ENCODE assay signal across 23 cellular contexts in the genomic region with DNA sequence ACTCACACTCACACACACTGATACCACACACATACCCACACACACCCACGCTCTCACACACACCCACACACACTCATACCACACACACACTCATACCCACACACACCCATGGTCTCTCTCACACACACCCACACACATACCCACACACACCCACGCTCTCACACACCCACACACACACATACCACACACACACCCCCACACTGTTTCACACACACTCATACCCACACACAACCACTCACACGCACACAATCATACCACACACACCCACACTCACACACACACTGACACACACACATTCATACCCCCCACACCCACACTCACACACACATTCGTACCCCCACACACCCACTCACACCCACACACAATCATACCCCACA.
"Had no signal": no experiment of that assay in that cellular context is flagged by ENCODE, and none has a peak within 500 bp of the region (broad histone marks: within the 10 kb centered on the region; RNA-seq: fewer than 3 reads in every experiment).

No MANE protein-coding gene starts in this region.

- H3K4me3 Mint-ChIP-seq: activated B cell treated with CpG ODN at 0.5 μM for 24 hours; activated CD4-positive, alpha-beta T cell treated with anti-CD3 and anti-CD28 coated beads for 36 hours; activated CD8-positive, alpha-beta memory T cell treated with anti-CD3 and anti-CD28 coated beads, Interleukin-2, amount 10 ng/mL, durations not matched to agents 7 days and 5 days; activated CD8-positive, alpha-beta T cell treated with anti-CD3 and anti-CD28 coated beads, Interleukin-2, amount 10 ng/mL, durations not matched to agents 7 days and 5 days; activated naive CD4-positive, alpha-beta T cell treated with anti-CD3 and anti-CD28 coated beads, Interleukin-2, amount 50 U/mL, for 24 hours; activated naive CD8-positive, alpha-beta T cell treated with anti-CD3 and anti-CD28 coated beads, Interleukin-2, amount 50 U/mL, for 24 hours; mesothelial cell of epicardium; naive thymus-derived CD8-positive, alpha-beta T cell; neural crest cell; stimulated activated memory B cell treated with anti-CD40 and anti-IgM and Interleukin-4, amounts not matched to agents 10 μg/mL and 1 μg/mL and 100 μg/mL, for 72 hours; T-cell had no signal

- H3K9me3 ChIP-seq: esophagus squamous epithelium, transverse colon had no signal

- H3K9me3 Mint-ChIP-seq: activated naive CD4-positive, alpha-beta T cell treated with anti-CD3 and anti-CD28 coated beads, Interleukin-2, amount 50 U/mL, for 24 hours; activated naive CD8-positive, alpha-beta T cell treated with anti-CD3 and anti-CD28 coated beads, Interleukin-2, amount 50 U/mL, for 24 hours; mesothelial cell of epicardium; neural crest cell had no signal

- H3K4me1 ChIP-seq: esophagus squamous epithelium, heart right ventricle had no signal

- H3K27ac Mint-ChIP-seq: activated B cell treated with CpG ODN at 0.5 μM for 24 hours; activated CD4-positive, alpha-beta T cell treated with anti-CD3 and anti-CD28 coated beads for 36 hours; activated CD8-positive, alpha-beta memory T cell treated with anti-CD3 and anti-CD28 coated beads, Interleukin-2, amount 10 ng/mL, durations not matched to agents 7 days and 5 days; activated CD8-positive, alpha-beta T cell treated with anti-CD3 and anti-CD28 coated beads, Interleukin-2, amount 10 ng/mL, durations not matched to agents 7 days and 5 days; activated naive CD4-positive, alpha-beta T cell treated with anti-CD3 and anti-CD28 coated beads, Interleukin-2, amount 50 U/mL, for 24 hours; activated naive CD8-positive, alpha-beta T cell treated with anti-CD3 and anti-CD28 coated beads, Interleukin-2, amount 50 U/mL, for 24 hours; mesothelial cell of epicardium; stimulated activated memory B cell treated with anti-CD40 and anti-IgM and Interleukin-4, amounts not matched to agents 10 μg/mL and 1 μg/mL and 100 μg/mL, for 72 hours; T-cell had no signal

- H3K36me3 ChIP-seq: esophagus squamous epithelium, transverse colon had no signal

- H3K27me3 ChIP-seq: esophagus squamous epithelium, transverse colon had no signal

- H3K4me3 ChIP-seq: esophagus squamous epithelium, heart right ventricle, transverse colon had no signal

- FAIRE-seq: colon, small intestine had no signal

- H3K36me3 Mint-ChIP-seq: activated CD8-positive, alpha-beta memory T cell treated with anti-CD3 and anti-CD28 coated beads, Interleukin-2, amount 10 ng/mL, durations not matched to agents 7 days and 5 days; activated naive CD4-positive, alpha-beta T cell treated with anti-CD3 and anti-CD28 coated beads, Interleukin-2, amount 50 U/mL, for 24 hours; mesothelial cell of epicardium; naive thymus-derived CD8-positive, alpha-beta T cell; stimulated activated memory B cell treated with anti-CD40 and anti-IgM and Interleukin-4, amounts not matched to agents 10 μg/mL and 1 μg/mL and 100 μg/mL, for 72 hours; T-cell had no signal

- H3K4me1 Mint-ChIP-seq: activated B cell treated with CpG ODN at 0.5 μM for 24 hours; activated CD4-positive, alpha-beta T cell treated with anti-CD3 and anti-CD28 coated beads for 36 hours; activated CD8-positive, alpha-beta memory T cell treated with anti-CD3 and anti-CD28 coated beads, Interleukin-2, amount 10 ng/mL, durations not matched to agents 7 days and 5 days; activated naive CD4-positive, alpha-beta T cell treated with anti-CD3 and anti-CD28 coated beads, Interleukin-2, amount 50 U/mL, for 24 hours; activated naive CD8-positive, alpha-beta T cell treated with anti-CD3 and anti-CD28 coated beads, Interleukin-2, amount 50 U/mL, for 24 hours; stimulated activated memory B cell treated with anti-CD40 and anti-IgM and Interleukin-4, amounts not matched to agents 10 μg/mL and 1 μg/mL and 100 μg/mL, for 72 hours; T-cell had no signal

- H3K27ac ChIP-seq: esophagus squamous epithelium, heart right ventricle, transverse colon had no signal

- ATAC-seq: activated CD4-positive, alpha-beta T cell treated with anti-CD3 and anti-CD28 coated beads for 36 hours; activated CD8-positive, alpha-beta memory T cell treated with anti-CD3 and anti-CD28 coated beads, Interleukin-2, amount 10 ng/mL, durations not matched to agents 7 days and 5 days; activated CD8-positive, alpha-beta T cell treated with anti-CD3 and anti-CD28 coated beads, Interleukin-2, amount 10 ng/mL, durations not matched to agents 7 days and 5 days; activated naive CD8-positive, alpha-beta T cell treated with anti-CD3 and anti-CD28 coated beads, Interleukin-2, amount 50 U/mL, for 24 hours; naive thymus-derived CD8-positive, alpha-beta T cell; sciatic nerve; T-cell had no signal

- DNase-seq: activated B cell treated with CpG ODN at 0.5 μM for 24 hours; activated CD4-positive, alpha-beta T cell treated with anti-CD3 and anti-CD28 coated beads for 36 hours; activated CD8-positive, alpha-beta memory T cell treated with anti-CD3 and anti-CD28 coated beads, Interleukin-2, amount 10 ng/mL, durations not matched to agents 7 days and 5 days; activated CD8-positive, alpha-beta T cell treated with anti-CD3 and anti-CD28 coated beads, Interleukin-2, amount 10 ng/mL, durations not matched to agents 7 days and 5 days; activated naive CD8-positive, alpha-beta T cell treated with anti-CD3 and anti-CD28 coated beads, Interleukin-2, amount 50 U/mL, for 24 hours; activated T-cell treated with anti-CD3 and anti-CD28 coated beads, Interleukin-2, amount 50 U/mL, for 48 hours; amygdala; dermis blood vessel endothelial cell; effector CD4-positive, alpha-beta T cell; esophagus squamous epithelium; foreskin melanocyte; heart right ventricle; small intestine; stimulated activated CD4-positive, alpha-beta T cell treated with anti-CD3 and anti-CD28 coated beads, Interleukin-4, amount 100 ng/mL, for 24 hours; T-cell; transverse colon had no signal
